6 cellular contexts compared by ENCODE assay signal in genomic region chr4:22766068-22766467, GRCh38.
"Had no signal": no experiment of that assay in that cellular context is flagged by ENCODE, and none has a peak within 500 bp of the region (broad histone marks: within the 10 kb centered on the region; RNA-seq: fewer than 3 reads in every experiment).

No MANE protein-coding gene starts in this region.

- DNase-seq: GDM1, GF-D8 had no signal

- FAIRE-seq: G401.6, GM12891, GM18507, GM19239 had no signal
